Comparison of ENCODE assay signal across 19 cellular contexts in the genomic region with DNA sequence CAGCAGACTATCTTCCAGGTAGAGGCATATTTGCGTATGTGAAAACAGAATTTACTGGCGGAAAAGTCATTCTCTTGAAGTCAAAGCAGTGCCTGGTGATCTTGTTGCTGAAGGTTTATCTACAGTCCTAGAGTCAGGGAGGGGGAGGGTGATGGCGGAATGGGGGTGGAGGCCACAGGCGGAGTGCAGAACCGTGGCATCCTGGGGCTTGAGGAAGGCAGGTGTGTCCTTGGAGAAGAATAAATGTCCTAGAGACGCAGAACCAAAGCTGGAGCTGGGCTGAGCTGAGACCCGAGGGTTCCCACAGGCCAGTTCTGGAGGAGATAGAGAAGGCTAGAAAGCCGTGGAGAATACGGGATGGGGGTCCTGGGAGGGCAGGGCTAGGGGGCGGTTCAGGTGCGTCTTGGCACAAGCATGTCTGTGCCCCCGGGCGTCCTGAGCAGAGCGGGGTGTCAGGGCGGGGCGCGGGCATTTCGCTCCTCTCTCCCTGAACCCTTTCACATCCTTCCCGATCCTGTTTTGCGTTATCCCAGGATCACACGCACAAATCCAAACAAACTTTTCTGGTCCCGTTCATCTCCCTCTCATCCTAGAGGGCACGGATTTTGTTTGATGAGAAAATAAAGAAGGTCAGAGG.
DNase-seq lines count a peak whose midpoint lies in the region; ATAC-seq and TF ChIP-seq lines count a peak whose summit lies in the region.
"Had no signal": no experiment of that assay in that cellular context is flagged by ENCODE, and none has a peak within 500 bp of the region (broad histone marks: within the 10 kb centered on the region; RNA-seq: fewer than 3 reads in every experiment).

No MANE protein-coding gene starts in this region.

- TF ChIP-seq EP300 in tibial nerve (IDR thresholded peaks at IDR 0.05), result no peak

- H3K4me3 Mint-ChIP-seq in WTC11, result no peak overlapping the region
- H3K4me3 Mint-ChIP-seq: CD4-positive, alpha-beta T cell; T-helper 2 cell treated with Interferon-gamma antibody and Interleukin-4, amounts not matched to agents 5 μg/mL and 100 μg/mL, for 36 hours had no signal

- no peak overlapping the region for H2AFZ ChIP-seq in osteoblast (ENCODE audit: low read length)

- TF ChIP-seq POLR2A in tibial nerve (IDR thresholded peaks at IDR 0.05), result no peak

- 82 to 86% methylated on average over 23 of the region's 23 CpGs for WGBS in tibial nerve, 2 donors

- ATAC-seq in WTC11 (no peak; the same call in 1 of the 2 replicates), GM21381 (IDR thresholded peaks at IDR 0.05; ENCODE audit: unreplicated experiment) (no peak), GM18498 (IDR thresholded peaks at IDR 0.05; ENCODE audit: unreplicated experiment) (no peak)
- ATAC-seq: A549, HCT116 had no signal

- H3K27ac ChIP-seq in HEK293 (ENCODE audit: extremely low read depth, low read depth, low read length), result no peak overlapping the region
- no peak overlapping the region for H3K27ac ChIP-seq in osteoblast (ENCODE audit: low read depth, low read length)
- no peak overlapping the region for H3K27ac ChIP-seq in tibial nerve
- H3K27ac ChIP-seq: A549, Peyer's patch had no signal

- H3K4me3 ChIP-seq in HEK293 (ENCODE audit: low read depth, low read length), result no peak overlapping the region
- no peak overlapping the region for H3K4me3 ChIP-seq in osteoblast (ENCODE audit: insufficient read depth, low read length)
- H3K4me3 ChIP-seq in tibial nerve, result no peak overlapping the region
- H3K4me3 ChIP-seq: A549, Peyer's patch had no signal

- no peak for TF ChIP-seq CTCF in HEK293 (tag by site-specific recombination; IDR thresholded peaks at IDR 0.05)
- TF ChIP-seq CTCF in WTC11 (IDR thresholded peaks at IDR 0.05), result no peak
- TF ChIP-seq CTCF in osteoblast (IDR thresholded peaks at IDR 0.05; ENCODE audit: extremely low read depth, low read depth, low read length), result no peak
- TF ChIP-seq CTCF in tibial nerve (IDR thresholded peaks at IDR 0.05), result no peak

- peak overlapping the region; percentile 37; the same call in 1 of the 2 replicates for H3K27ac Mint-ChIP-seq in WTC11
- H3K27ac Mint-ChIP-seq: CD4-positive, alpha-beta T cell; T-helper 2 cell treated with Interferon-gamma antibody and Interleukin-4, amounts not matched to agents 5 μg/mL and 100 μg/mL, for 36 hours had no signal

- H3K79me2 ChIP-seq in osteoblast (ENCODE audit: insufficient read depth, low read length), result no peaks in the 10 kb centered on the region

- no peaks in the 10 kb centered on the region for H3K36me3 Mint-ChIP-seq in WTC11

- no peaks in the 10 kb centered on the region for H3K36me3 ChIP-seq in HEK293 (ENCODE audit: control insufficient read depth in 2 of 2, insufficient read depth in 1 of 2, low read length in 2 of 2)
- no peaks in the 10 kb centered on the region for H3K36me3 ChIP-seq in osteoblast (ENCODE audit: insufficient read depth, low read length)
- H3K36me3 ChIP-seq in tibial nerve, result no peaks in the 10 kb centered on the region
- H3K36me3 ChIP-seq: Peyer's patch had no signal

- DNase-seq in NCI-H748 (lab: John Stamatoyannopoulos, UW; ENCODE audit: unreplicated experiment) (peak; percentile 28), NCI-H748 treated with DMSO at 0.1 percent for 48 hours (lab: John Stamatoyannopoulos, UW) (no peak), WTC11 (ENCODE audit: low spot score) (no peak), osteoblast (ENCODE audit: insufficient read length, low spot score, missing footprints) (peak; percentile 61), tibial nerve (ENCODE audit: low spot score in 2 of 2) (no peak)
- DNase-seq: CD4-positive, alpha-beta T cell; EL; NCI-H1048; NCI-H2029; NCI-H2227 treated with DMSO at 0.1 percent for 48 hours; NCI-H526 treated with DMSO at 0.1 percent for 48 hours; Peyer's patch; SHP77 treated with DMSO at 0.1 percent for 48 hours had no signal

- H4K20me1 ChIP-seq in osteoblast (ENCODE audit: insufficient read depth, low read length), result no peaks in the 10 kb centered on the region

- peaks cover 2% of the 10 kb centered on the region for H3K27me3 ChIP-seq in osteoblast (ENCODE audit: insufficient read depth, low read length)
- no peaks in the 10 kb centered on the region for H3K27me3 ChIP-seq in tibial nerve
- H3K27me3 ChIP-seq: Peyer's patch had no signal

- no peaks in the 10 kb centered on the region for H3K4me1 ChIP-seq in HEK293 (ENCODE audit: control insufficient read depth, insufficient read depth, low read length)
- H3K4me1 ChIP-seq in osteoblast (ENCODE audit: insufficient read depth, low read length), result peaks cover 17% of the 10 kb centered on the region
- peaks cover 0 to 46% (median 15%) of the 10 kb centered on the region in 4 donors for H3K4me1 ChIP-seq in tibial nerve

- H3K27me3 Mint-ChIP-seq in WTC11 (ENCODE audit: low read depth), result no peaks in the 10 kb centered on the region

- no peak overlapping the region for H3K4me2 ChIP-seq in osteoblast (ENCODE audit: insufficient read depth, low read length)
- H3K4me2 ChIP-seq: A549 had no signal

- peaks cover 5% of the 10 kb centered on the region for H3K4me1 Mint-ChIP-seq in WTC11

- H3K9me3 Mint-ChIP-seq in WTC11, result no peaks in the 10 kb centered on the region
- H3K9me3 Mint-ChIP-seq: CD4-positive, alpha-beta T cell; T-helper 2 cell treated with Interferon-gamma antibody and Interleukin-4, amounts not matched to agents 5 μg/mL and 100 μg/mL, for 36 hours had no signal

- CTCF ChIA-PET in HEK293 (lab: Yijun Ruan, JAX) (interaction anchor here (2.1 kb wide), 1 partner anchor 17 kb away, joined by 5 read pairs; no protein-coding TSS in a partner anchor), WTC11 (lab: Charles Lee) (interaction anchor here (2.4 kb wide), 1 partner anchor 19 kb away, joined by 6 read pairs; no protein-coding TSS in a partner anchor)

- H3K9me3 ChIP-seq in HEK293 (ENCODE audit: control insufficient read depth, insufficient read depth, low read depth, low read length) (no peaks in the 10 kb centered on the region), osteoblast (ENCODE audit: low read depth, low read length) (no peaks in the 10 kb centered on the region), tibial nerve (no peaks in the 10 kb centered on the region)
- H3K9me3 ChIP-seq: A549, Peyer's patch had no signal

- POLR2A ChIA-PET in HEK293 (lab: Yijun Ruan, JAX), result interaction anchor here (1.1 kb wide), 1 partner anchor 16 kb away, joined by 4 read pairs; no protein-coding TSS in a partner anchor
- POLR2A ChIA-PET in WTC11 (lab: Charles Lee), result no interaction called here

TF ChIP-seq in HEK293, 187 proteins besides CTCF, POLR2A, EP300 and RAD21:
- no peak for TF ChIP-seq ZNF423 (tag by site-specific recombination; IDR thresholded peaks at IDR 0.05)
- TF ChIP-seq ZNF544 (tag by site-specific recombination; IDR thresholded peaks at IDR 0.05), result no peak
- no peak for TF ChIP-seq SCRT2 (tag by site-specific recombination; IDR thresholded peaks at IDR 0.05)
- TF ChIP-seq KLF1 (tag by site-specific recombination; IDR thresholded peaks at IDR 0.05), result peak; percentile 51; the same call in 1 of the 2 replicates
- TF ChIP-seq KLF10 (tag by site-specific recombination; IDR thresholded peaks at IDR 0.05), result no peak
- TF ChIP-seq ZNF560 (tag by site-specific recombination; IDR thresholded peaks at IDR 0.05; ENCODE audit: borderline replicate concordance), result no peak
- no peak for TF ChIP-seq ZNF639 (tag by site-specific recombination; IDR thresholded peaks at IDR 0.05)

TF ChIP-seq in WTC11, 78 proteins besides CTCF, POLR2A, EP300 and RAD21 (continues in another document):
- TF ChIP-seq JUN (CRISPR knock-in tag; IDR thresholded peaks at IDR 0.05) (no peak), ZNF138 (CRISPR knock-in tag; conservative IDR thresholded peaks at IDR 0.05) (no peak), OVOL2 (CRISPR knock-in tag; IDR thresholded peaks at IDR 0.05; ENCODE audit: borderline replicate concordance) (no peak), HMGXB4 (CRISPR knock-in tag; IDR thresholded peaks at IDR 0.05) (no peak), ELF4 (CRISPR knock-in tag; IDR thresholded peaks at IDR 0.05; ENCODE audit: low read depth) (no peak), MXD4 (CRISPR knock-in tag; IDR thresholded peaks at IDR 0.05; ENCODE audit: borderline replicate concordance) (no peak), ZNF121 (CRISPR knock-in tag; IDR thresholded peaks at IDR 0.05) (no peak), MLX (CRISPR knock-in tag; IDR thresholded peaks at IDR 0.05) (no peak), RELA (CRISPR knock-in tag; IDR thresholded peaks at IDR 0.05; ENCODE audit: borderline replicate concordance) (no peak)
- TF ChIP-seq, protein P1, sequence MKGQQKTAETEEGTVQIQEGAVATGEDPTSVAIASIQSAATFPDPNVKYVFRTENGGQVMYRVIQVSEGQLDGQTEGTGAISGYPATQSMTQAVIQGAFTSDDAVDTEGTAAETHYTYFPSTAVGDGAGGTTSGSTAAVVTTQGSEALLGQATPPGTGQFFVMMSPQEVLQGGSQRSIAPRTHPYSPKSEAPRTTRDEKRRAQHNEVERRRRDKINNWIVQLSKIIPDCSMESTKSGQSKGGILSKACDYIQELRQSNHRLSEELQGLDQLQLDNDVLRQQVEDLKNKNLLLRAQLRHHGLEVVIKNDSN (CRISPR knock-in tag; IDR thresholded peaks at IDR 0.05), result no peak

Comparison
In these comparisons a context has a peak if more than half of its experiments do, and no peak if none do; other contexts are left out.
1. DNase-seq: peak in NCI-H748 (single experiment) and osteoblast (single experiment); none in NCI-H748 treated with DMSO at 0.1 percent for 48 hours (single experiment), WTC11 (single experiment) and tibial nerve (0 of 2).